In the genomic region with DNA sequence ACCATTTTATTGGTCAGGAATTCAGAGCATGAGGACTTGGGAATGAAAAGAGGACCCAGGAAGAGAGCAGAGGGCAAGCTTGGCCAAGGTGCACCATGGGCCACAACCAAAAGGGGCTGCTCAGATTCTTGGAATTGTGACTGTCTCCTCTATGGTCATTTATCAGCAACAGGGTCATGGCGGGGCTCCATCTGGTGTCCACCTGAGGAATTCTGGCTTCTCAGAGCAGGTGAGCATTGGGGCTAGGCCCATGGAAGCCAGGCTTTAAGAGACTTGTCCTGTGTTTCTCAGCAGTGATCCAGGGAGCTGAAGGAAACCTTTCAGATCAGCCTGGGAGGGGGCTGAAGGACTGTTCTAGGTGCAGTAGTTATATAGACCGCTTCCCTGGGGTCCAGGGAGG, we compare ENCODE assay signal across 1 cellular context.
TF ChIP-seq lines count a peak whose summit lies in the region.

No MANE protein-coding gene starts in this region.

TF ChIP-seq in IMR-90, 13 proteins besides CTCF, POLR2A, EP300 and RAD21:
- TF ChIP-seq, protein P1, sequence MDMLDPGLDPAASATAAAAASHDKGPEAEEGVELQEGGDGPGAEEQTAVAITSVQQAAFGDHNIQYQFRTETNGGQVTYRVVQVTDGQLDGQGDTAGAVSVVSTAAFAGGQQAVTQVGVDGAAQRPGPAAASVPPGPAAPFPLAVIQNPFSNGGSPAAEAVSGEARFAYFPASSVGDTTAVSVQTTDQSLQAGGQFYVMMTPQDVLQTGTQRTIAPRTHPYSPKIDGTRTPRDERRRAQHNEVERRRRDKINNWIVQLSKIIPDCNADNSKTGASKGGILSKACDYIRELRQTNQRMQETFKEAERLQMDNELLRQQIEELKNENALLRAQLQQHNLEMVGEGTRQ (IDR thresholded peaks at IDR 0.05; ENCODE audit: low read depth, low read length) = no peak
- TF ChIP-seq CEBPB (IDR thresholded peaks at IDR 0.05; ENCODE audit: low read depth, low read length) = no peak
- no peak for TF ChIP-seq CHD1 (IDR thresholded peaks at IDR 0.05; ENCODE audit: low read depth, low read length)
- TF ChIP-seq SMC3 (IDR thresholded peaks at IDR 0.05; ENCODE audit: low read depth, low read length) = no peak
- no peak for TF ChIP-seq NFE2L2 (IDR thresholded peaks at IDR 0.05; ENCODE audit: low read depth, low read length)
- TF ChIP-seq MXI1 (IDR thresholded peaks at IDR 0.05; ENCODE audit: borderline replicate concordance, low read depth, low read length) = no peak
- no peak for TF ChIP-seq RFX5 (IDR thresholded peaks at IDR 0.05; ENCODE audit: low read depth, low read length)
- TF ChIP-seq MAFK (IDR thresholded peaks at IDR 0.05; ENCODE audit: low read depth, low read length) = no peak
- no peak for TF ChIP-seq RCOR1 (IDR thresholded peaks at IDR 0.05; ENCODE audit: insufficient replicate concordance, low read length)
- no peak for TF ChIP-seq FOS (IDR thresholded peaks at IDR 0.05; ENCODE audit: low read depth, low read length)
- TF ChIP-seq BHLHE40 (IDR thresholded peaks at IDR 0.05; ENCODE audit: low read depth, low read length) = no peak
- TF ChIP-seq MAZ (IDR thresholded peaks at IDR 0.05; ENCODE audit: borderline replicate concordance, low read depth, low read length) = no peak
- TF ChIP-seq, protein P2, sequence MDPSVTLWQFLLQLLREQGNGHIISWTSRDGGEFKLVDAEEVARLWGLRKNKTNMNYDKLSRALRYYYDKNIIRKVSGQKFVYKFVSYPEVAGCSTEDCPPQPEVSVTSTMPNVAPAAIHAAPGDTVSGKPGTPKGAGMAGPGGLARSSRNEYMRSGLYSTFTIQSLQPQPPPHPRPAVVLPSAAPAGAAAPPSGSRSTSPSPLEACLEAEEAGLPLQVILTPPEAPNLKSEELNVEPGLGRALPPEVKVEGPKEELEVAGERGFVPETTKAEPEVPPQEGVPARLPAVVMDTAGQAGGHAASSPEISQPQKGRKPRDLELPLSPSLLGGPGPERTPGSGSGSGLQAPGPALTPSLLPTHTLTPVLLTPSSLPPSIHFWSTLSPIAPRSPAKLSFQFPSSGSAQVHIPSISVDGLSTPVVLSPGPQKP (IDR thresholded peaks at IDR 0.05; ENCODE audit: borderline replicate concordance, low read depth, low read length) = no peak
